Comparison of ENCODE assay signal across 9 cellular contexts in the genomic region with DNA sequence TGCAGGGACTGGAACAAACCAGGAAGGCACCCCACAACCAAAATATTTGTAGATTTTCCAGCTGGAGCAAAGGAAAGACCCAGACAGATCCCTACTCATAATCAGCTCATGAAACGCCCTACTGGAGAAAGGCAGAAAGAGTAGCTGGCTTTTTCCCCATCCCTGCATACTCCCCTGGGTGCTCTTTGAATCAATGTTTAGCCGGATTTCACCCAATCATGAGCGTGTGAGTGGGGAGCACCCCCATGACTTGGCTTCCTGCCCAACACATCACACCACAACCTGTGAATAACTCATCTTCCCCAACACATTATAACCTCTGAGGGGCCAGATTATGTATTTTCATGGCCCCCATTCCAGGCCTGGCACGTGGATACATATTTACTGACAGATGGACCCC. TPM values are rescaled to one million over a fixed set of nuclear protein-coding genes. Genes with fewer than 3 reads are reported as not detected.
DNase-seq lines count a peak whose midpoint lies in the region; ATAC-seq and TF ChIP-seq lines count a peak whose summit lies in the region.
"Had no signal": no experiment of that assay in that cellular context is flagged by ENCODE, and none has a peak within 500 bp of the region (broad histone marks: within the 10 kb centered on the region; RNA-seq: fewer than 3 reads in every experiment).

No MANE protein-coding gene starts in this region.

- no peak for TF ChIP-seq POLR2A in thyroid gland (IDR thresholded peaks at IDR 0.05)

- H3K36me3 Mint-ChIP-seq in CD4-positive, alpha-beta memory T cell = peaks cover under 1 to 2% of the 10 kb centered on the region in 2 donors

- peak overlapping the region in 7 of 8 donors; percentile 36 to 96 (median 91) for H3K4me3 Mint-ChIP-seq in CD4-positive, alpha-beta memory T cell

- H3K4me1 Mint-ChIP-seq in CD4-positive, alpha-beta memory T cell = peaks cover 55 to 72% (median 63%) of the 10 kb centered on the region in 4 donors

- no peaks in the 10 kb centered on the region for H3K27me3 ChIP-seq in CD4-positive, alpha-beta memory T cell (ENCODE audit: insufficient read depth, low read length)
- no peaks in the 10 kb centered on the region for H3K27me3 ChIP-seq in osteoblast (ENCODE audit: insufficient read depth, low read length)
- no peaks in the 10 kb centered on the region for H3K27me3 ChIP-seq in thyroid gland

- CTCF ChIA-PET in CD4-positive, alpha-beta memory T cell (lab: Charles Lee; ENCODE audit: partially characterized antibody) = interaction anchor here (1.0 to 11.7 kb wide), 14 partner anchors 10 to 385 kb away, joined by 3 to 304 read pairs (median 8); a partner anchor contains a TSS

- H3K27ac ChIP-seq in CD4-positive, alpha-beta memory T cell (ENCODE audit: low read depth, low read length) = no peak overlapping the region
- no peak overlapping the region for H3K27ac ChIP-seq in osteoblast (ENCODE audit: low read depth, low read length)
- H3K27ac ChIP-seq in thyroid gland = no peak overlapping the region

- POLR2A ChIA-PET in CD4-positive, alpha-beta memory T cell (lab: Charles Lee; ENCODE audit: partially characterized antibody) = interaction anchor here (0.6 to 5.8 kb wide), 7 partner anchors 13 to 409 kb away, joined by 3 to 169 read pairs (median 4); a partner anchor contains a TSS

- no peak for ATAC-seq in GM19023 (IDR thresholded peaks at IDR 0.05; ENCODE audit: unreplicated experiment)
- no peak for ATAC-seq in HG03196 (IDR thresholded peaks at IDR 0.05; ENCODE audit: unreplicated experiment)

- H3K4me2 ChIP-seq in osteoblast (ENCODE audit: insufficient read depth, low read length) = no peak overlapping the region

- peaks cover 0 to 2% (median 0%) of the 10 kb centered on the region in 8 donors for H3K9me3 Mint-ChIP-seq in CD4-positive, alpha-beta memory T cell

- H3K36me3 ChIP-seq in CD4-positive, alpha-beta memory T cell (ENCODE audit: insufficient read depth, low read length) = no peaks in the 10 kb centered on the region
- H3K36me3 ChIP-seq in osteoblast (ENCODE audit: insufficient read depth, low read length) (no peaks in the 10 kb centered on the region), thyroid gland (no peaks in the 10 kb centered on the region)

- peaks cover 0 to 2% of the 10 kb centered on the region in 2 donors for H3K27me3 Mint-ChIP-seq in CD4-positive, alpha-beta memory T cell

- H3K9me3 ChIP-seq in CD4-positive, alpha-beta memory T cell (ENCODE audit: control insufficient read depth in 1 of 2, low read length in 2 of 2) = no peaks in the 10 kb centered on the region
- no peaks in the 10 kb centered on the region for H3K9me3 ChIP-seq in osteoblast (ENCODE audit: low read depth, low read length)
- H3K9me3 ChIP-seq in thyroid gland = no peaks in the 10 kb centered on the region

- DNase-seq in CD4-positive, alpha-beta memory T cell = peak; percentile 39 to 65 (median 47)
- DNase-seq in NCI-H1694 treated with DMSO at 0.1 percent for 48 hours (lab: John Stamatoyannopoulos, UW) (peak; percentile 38), osteoblast (ENCODE audit: insufficient read length, low spot score, missing footprints) (no peak), thyroid gland (no peak), pons (ENCODE audit: low spot score) (no peak)
- DNase-seq in activated T-cell treated with anti-CD3 and anti-CD28 coated beads, Interleukin-2, amount 50 U/mL, for 48 hours = peak; percentile 73 to 76

- H4K20me1 ChIP-seq in osteoblast (ENCODE audit: insufficient read depth, low read length) = no peaks in the 10 kb centered on the region

- peak overlapping the region in 6 of 7 donors; percentile 19 to 98 (median 94) for H3K27ac Mint-ChIP-seq in CD4-positive, alpha-beta memory T cell

- peaks cover 77% of the 10 kb centered on the region for H3K4me1 ChIP-seq in CD4-positive, alpha-beta memory T cell (ENCODE audit: insufficient read depth, low read length)
- H3K4me1 ChIP-seq in osteoblast (ENCODE audit: insufficient read depth, low read length) = peaks cover 33% of the 10 kb centered on the region
- H3K4me1 ChIP-seq in thyroid gland = no peaks in the 10 kb centered on the region

- intact Hi-C loops in CD4-positive, alpha-beta memory T cell (cut with micrococcal nuclease) = no loop called here
- intact Hi-C loops in thyroid gland (cut with DNase I) = loop anchor here (10.0 kb wide), 1 partner anchor 386 kb away; a partner anchor contains a TSS

- 83% methylated on average over 4 of the region's 4 CpGs for WGBS in thyroid gland, 2 donors

- no peak overlapping the region for H3K4me3 ChIP-seq in CD4-positive, alpha-beta memory T cell (ENCODE audit: low read length in 2 of 2)
- no peak overlapping the region for H3K4me3 ChIP-seq in osteoblast (ENCODE audit: insufficient read depth, low read length)
- H3K4me3 ChIP-seq in thyroid gland (replicated peaks in 1 of 3) = no peak overlapping the region

- no peaks in the 10 kb centered on the region for H3K79me2 ChIP-seq in osteoblast (ENCODE audit: insufficient read depth, low read length)

- TF ChIP-seq CTCF in osteoblast (IDR thresholded peaks at IDR 0.05; ENCODE audit: extremely low read depth, low read depth, low read length) (peak; percentile 9), thyroid gland (IDR thresholded peaks at IDR 0.05) (no peak)

- no peak overlapping the region for H2AFZ ChIP-seq in osteoblast (ENCODE audit: low read length)

RNA-seq across cellular contexts. Expression of a gene that starts 35.1 kb away (rescaled TPM):
- total RNA-seq in CD4-positive, alpha-beta memory T cell = 1 to 10 TPM; 2.8 to 3.6 TPM
- 1 to 10 TPM; 1.8 to 3.6 TPM for polyA plus RNA-seq in CD4-positive, alpha-beta memory T cell
- total RNA-seq in osteoblast = 128 and 136 TPM in 2 replicates
- total RNA-seq in thyroid gland = 10 to 100 TPM in 3 of 4 donors, 1 to 10 TPM in 1; 6.2 to 22.9 (median 15.7) TPM
- total RNA-seq: H1 had no signal

Comparison
In these comparisons a context has a peak if more than half of its experiments do, and no peak if none do; other contexts are left out.
1. DNase-seq: peak in CD4-positive, alpha-beta memory T cell (5 of 5), NCI-H1694 treated with DMSO at 0.1 percent for 48 hours (single experiment) and activated T-cell treated with anti-CD3 and anti-CD28 coated beads, Interleukin-2, amount 50 U/mL, for 48 hours (2 of 2); none in osteoblast (single experiment), thyroid gland (0 of 2) and pons (single experiment).